In the genomic region with DNA sequence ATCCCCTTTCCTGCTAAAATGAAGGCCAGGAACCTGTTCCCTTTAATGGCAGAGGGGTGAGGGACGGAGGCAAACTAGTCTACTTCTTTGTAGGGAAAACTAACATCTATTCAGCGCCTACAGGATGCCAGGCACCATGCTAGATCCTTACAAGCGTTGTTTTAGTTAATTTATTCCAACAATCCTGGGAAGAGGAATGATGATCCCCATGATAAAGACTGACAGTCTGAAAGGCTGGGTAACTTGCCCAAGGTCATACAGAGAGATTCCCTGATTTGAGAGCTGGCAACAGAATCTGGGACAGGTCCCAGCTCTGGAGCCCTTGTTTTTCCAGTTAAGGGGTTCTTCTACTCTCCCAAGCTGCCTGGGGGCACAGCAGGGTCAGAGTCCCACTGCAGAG, we compare ENCODE assay signal across 8 cellular contexts. TPM values are rescaled to one million over a fixed set of nuclear protein-coding genes. Genes with fewer than 3 reads are reported as not detected.
DNase-seq lines count a peak whose midpoint lies in the region; ATAC-seq, FAIRE-seq and TF ChIP-seq lines count a peak whose summit lies in the region.

No MANE protein-coding gene starts in this region.

- no peak overlapping the region for H3K14ac ChIP-seq in H1 (ENCODE audit: insufficient read length)

- intact Hi-C loops in psoas muscle (cut with DNase I) (loop anchor here in 1 of 2 donors (5.0 kb wide), 1 partner anchor 104 kb away; no protein-coding TSS in a partner anchor), pancreas (cut with DNase I) (no loop called here)

- no peak for TF ChIP-seq EP300 in H1 (IDR thresholded peaks at IDR 0.05; ENCODE audit: borderline replicate concordance in 1 of 2, low read depth in 2 of 2, low read length in 2 of 2)

- peak overlapping the region; percentile 0; the same call in 1 of the 2 replicates for H2BK12ac ChIP-seq in H1 (ENCODE audit: low read depth, low read length)

- no peak for TF ChIP-seq CTCF in GM06990 (IDR thresholded peaks at IDR 0.05; ENCODE audit: insufficient read depth, low read length, poor library complexity, severe bottlenecking)
- TF ChIP-seq CTCF in H1 (IDR thresholded peaks at IDR 0.05; ENCODE audit: control extremely low read depth in 1 of 3, insufficient read depth in 1 of 3, low read depth in 1 of 3, low read length in 3 of 3), result no peak
- no peak for TF ChIP-seq CTCF in psoas muscle (IDR thresholded peaks at IDR 0.05)
- no peak for TF ChIP-seq CTCF in pancreas (IDR thresholded peaks at IDR 0.05)

- TF ChIP-seq RAD21 in H1 (IDR thresholded peaks at IDR 0.05 in 1 of 2, conservative IDR thresholded peaks at IDR 0.05 in 1 of 2; ENCODE audit: low read depth in 2 of 2, low read length in 2 of 2), result no peak

- H3K9me3 ChIP-seq in NT2/D1 (ENCODE audit: insufficient read depth, low read length), result no peaks in the 10 kb centered on the region
- H3K9me3 ChIP-seq in H1 (ENCODE audit: insufficient read depth in 2 of 2, low read depth in 1 of 2, low read length in 1 of 2), result no peaks in the 10 kb centered on the region
- no peaks in the 10 kb centered on the region for H3K9me3 ChIP-seq in psoas muscle
- no peaks in the 10 kb centered on the region for H3K9me3 ChIP-seq in pancreas

- H3K56ac ChIP-seq in H1 (replicated peaks; ENCODE audit: insufficient read length, low read depth, low read length), result no peak overlapping the region

- H2BK20ac ChIP-seq in H1 (ENCODE audit: low read length), result no peak overlapping the region

- no peak overlapping the region for H4K91ac ChIP-seq in H1 (replicated peaks; ENCODE audit: insufficient read length, low read length)

- H3K18ac ChIP-seq in H1 (ENCODE audit: extremely low read depth, low read length), result peak overlapping the region; percentile 71

- no peak overlapping the region for H3K23ac ChIP-seq in H1 (ENCODE audit: insufficient read length)

- H3K4me1 ChIP-seq in NT2/D1 (ENCODE audit: insufficient read depth, insufficient read length), result peaks cover 12% of the 10 kb centered on the region
- peaks cover 2 to 8% (median 7%) of the 10 kb centered on the region in 4 experiments; a peak in 5 of 7 replicates for H3K4me1 ChIP-seq in H1 (replicated peaks in 1 of 4; ENCODE audit: control insufficient read depth in 3 of 4, insufficient read depth in 4 of 4, low read length in 3 of 4)
- peaks cover 34% of the 10 kb centered on the region for H3K4me1 ChIP-seq in psoas muscle
- peaks cover 7 to 18% (median 7%) of the 10 kb centered on the region in 3 donors for H3K4me1 ChIP-seq in pancreas

- no peak overlapping the region for H2BK15ac ChIP-seq in H1 (ENCODE audit: low read length)

- ATAC-seq in psoas muscle (no peak), GM18867 (IDR thresholded peaks at IDR 0.05; ENCODE audit: unreplicated experiment) (no peak), pancreas (no peak)

- TF ChIP-seq POLR2A in H1 (IDR thresholded peaks at IDR 0.05; ENCODE audit: control extremely low read depth in 1 of 2, low read depth in 2 of 2, low read length in 2 of 2) (no peak), H54 (IDR thresholded peaks at IDR 0.05; ENCODE audit: low read depth, low read length) (no peak)

- FAIRE-seq in H1 (lab: Jason Lieb, UNC) (no peak), pancreas (lab: Jason Lieb, UNC) (no peak), H54 (lab: Jason Lieb, UNC) (no peak)

- H3K4me3 ChIP-seq in GM06990 (replicated peaks; ENCODE audit: low read depth, low read length) (peak overlapping the region; percentile 35), NT2/D1 (ENCODE audit: insufficient read length, low read depth) (no peak overlapping the region), H1 (ENCODE audit: extremely low read depth in 1 of 4, insufficient read depth in 2 of 4, low read depth in 3 of 4, low read length in 4 of 4) (peak overlapping the region in 2 of 4 experiments; percentile 32 to 78; a peak in 4 of 8 replicates), psoas muscle (peak overlapping the region; percentile 71), pancreas (peak overlapping the region in 2 of 4 donors; percentile 16 to 71)

- H3K27ac ChIP-seq in H1 (ENCODE audit: low read depth, low read length) (no peak overlapping the region), psoas muscle (peak overlapping the region; percentile 57), pancreas (no peak overlapping the region)

- DNase-seq in GM06990 (ENCODE audit: extremely low read depth, insufficient read length), result no peak
- no peak for DNase-seq in NT2/D1 (ENCODE audit: low read depth, low spot score)
- no peak for DNase-seq in H1 (ENCODE audit: low read depth in 1 of 2, low spot score in 2 of 2)
- DNase-seq in psoas muscle, result no peak
- no peak for DNase-seq in nucleus accumbens (lab: John Stamatoyannopoulos, UW)
- no peak for DNase-seq in pancreas
- DNase-seq in H54 (ENCODE audit: insufficient read length, low spot score), result no peak

- CTCF ChIA-PET in H1 (lab: Charles Lee; ENCODE audit: partially characterized antibody), result interaction anchor here (0.9 to 16.2 kb wide), 9 partner anchors 9 to 134 kb away, joined by 3 to 230 read pairs (median 7); no protein-coding TSS in a partner anchor

- H2AFZ ChIP-seq in H1 (ENCODE audit: low read length), result peak overlapping the region; percentile 78

- H3K23me2 ChIP-seq in H1 (ENCODE audit: low read depth, low read length), result peaks cover 8% of the 10 kb centered on the region; the same call in 1 of the 2 replicates

- no peak overlapping the region for H2AK5ac ChIP-seq in H1 (ENCODE audit: low read depth, low read length)

- H3K36me3 ChIP-seq in GM06990 (ENCODE audit: control insufficient read depth, insufficient read depth, low read length), result no peaks in the 10 kb centered on the region
- H3K36me3 ChIP-seq in NT2/D1 (ENCODE audit: insufficient read depth, insufficient read length, low read length), result no peaks in the 10 kb centered on the region
- H3K36me3 ChIP-seq in H1 (ENCODE audit: control insufficient read depth in 2 of 4, insufficient read depth in 4 of 4, low read length in 3 of 4), result no peaks in the 10 kb centered on the region
- no peaks in the 10 kb centered on the region for H3K36me3 ChIP-seq in psoas muscle (ENCODE audit: insufficient read depth in 1 of 2, low read depth in 1 of 2)
- H3K36me3 ChIP-seq in pancreas, result no peaks in the 10 kb centered on the region

- H3K79me1 ChIP-seq in H1 (ENCODE audit: low read depth, low read length), result no peaks in the 10 kb centered on the region

- WGBS in H1 (ENCODE audit: extremely low coverage in 1 of 2, insufficient coverage in 1 of 2, insufficient read length in 1 of 2, insufficient replicate concordance in 2 of 2, low coverage in 1 of 2, low lambda C conversion rate in 2 of 2, missing lambda C conversion rate in 1 of 2), 2 experiments, result 43% methylated on average over 3 of the region's 3 CpGs; no CpG with 5 or more reads in 1 of the 2 experiments
- WGBS in psoas muscle, 3 donors, result 44 to 54% (median 49%) methylated on average over 3 of the region's 3 CpGs
- WGBS in pancreas, 2 donors, result 61 to 65% methylated on average over 3 of the region's 3 CpGs

- no peak overlapping the region for H4K5ac ChIP-seq in H1 (ENCODE audit: insufficient read length, low read depth, low read length)

- peaks cover 3 to 7% of the 10 kb centered on the region in 2 experiments for H4K20me1 ChIP-seq in H1 (replicated peaks in 1 of 2; ENCODE audit: control insufficient read depth in 1 of 2, insufficient read depth in 2 of 2, low read length in 2 of 2)

- H3K9ac ChIP-seq in NT2/D1 (ENCODE audit: insufficient read length, low read depth) (peak overlapping the region; percentile 47), H1 (replicated peaks in 1 of 4; ENCODE audit: extremely low read depth in 1 of 4, low read depth in 3 of 4, low read length in 3 of 4) (peak overlapping the region in 2 of 4 experiments; percentile 35 to 39; a peak in 2 of 7 replicates)

- H2BK5ac ChIP-seq in H1 (ENCODE audit: low read depth, low read length), result no peak overlapping the region

- H3K27me3 ChIP-seq in GM06990 (replicated peaks; ENCODE audit: control insufficient read depth, insufficient read depth, low read length) (no peaks in the 10 kb centered on the region), NT2/D1 (ENCODE audit: insufficient read depth, insufficient read length) (peaks cover 19% of the 10 kb centered on the region), H1 (replicated peaks in 1 of 4; ENCODE audit: control insufficient read depth in 3 of 4, extremely low read depth in 1 of 4, insufficient read depth in 3 of 4, low read length in 3 of 4) (peaks cover 3 to 27% (median 18%) of the 10 kb centered on the region in 4 experiments), psoas muscle (ENCODE audit: insufficient read depth in 3 of 3, low read length in 2 of 3) (no peaks in the 10 kb centered on the region), pancreas (no peaks in the 10 kb centered on the region)

- H3K4me2 ChIP-seq in H1 (ENCODE audit: insufficient read depth in 1 of 2, low read depth in 2 of 2, low read length in 2 of 2), result peak overlapping the region; percentile 35 to 67

- H3K4ac ChIP-seq in H1 (replicated peaks; ENCODE audit: insufficient read length, low read depth, low read length), result no peak overlapping the region

- POLR2A ChIA-PET in H1 (lab: Charles Lee; ENCODE audit: partially characterized antibody), result interaction anchor here (0.8 to 2.4 kb wide), 9 partner anchors 11 to 160 kb away, joined by 3 to 8 read pairs (median 5); a partner anchor contains a TSS

- H3K79me2 ChIP-seq in H1 (ENCODE audit: control insufficient read depth in 1 of 2, insufficient read depth in 2 of 2, low read length in 2 of 2), result peaks cover 0 to 3% of the 10 kb centered on the region in 2 experiments; a peak in 1 of 4 replicates

- H2BK120ac ChIP-seq in H1 (replicated peaks; ENCODE audit: low read depth, low read length), result no peak overlapping the region

- H4K8ac ChIP-seq in H1 (ENCODE audit: extremely low read depth, insufficient read depth, low read length), result no peak overlapping the region

RNA-seq across cellular contexts. Expression of a gene that starts 0.7 kb away (rescaled TPM):
- 6.1 and 7.0 TPM in 2 replicates for total RNA-seq in H1 (2021; fragmentation: NEBNext Ultra II Directional; extraction: Animal tissue kit (Norgen Biotek cat#: 25700))
- 1.8 and 2.3 TPM in 2 replicates for polyA plus RNA-seq in H1 (2011; rRNA removed)
- polyA plus RNA-seq in H1 (2011; cell fraction: cytosol; rRNA removed), result 1.8 TPM
- polyA plus RNA-seq in H1 (2011; cell fraction: nucleus; rRNA removed), result 2.4 TPM
- 3.9 to 5.3 TPM (median 4.1 TPM) in 4 replicates for polyA plus RNA-seq in H1 (2012, experiment 1 of 2)
- polyA plus RNA-seq in H1 (2012, experiment 2 of 2), result 3.4 TPM
- polyA plus RNA-seq in H1 (2013, experiment 1 of 2), result 3.1 TPM
- polyA plus RNA-seq in H1 (2013, experiment 2 of 2), result 2.9 TPM
- 3.2 and 4.8 TPM in 2 replicates for polyA minus RNA-seq in H1 (2011; rRNA and poly(A)+ RNA removed)
- 2.7 TPM for polyA minus RNA-seq in H1 (2011; cell fraction: cytosol; rRNA and poly(A)+ RNA removed)
- polyA minus RNA-seq in H1 (2011; cell fraction: nucleus; rRNA and poly(A)+ RNA removed), result 3.8 TPM
- total RNA-seq in psoas muscle, result under 1 TPM in 3 of 4 donors, not detected in 1; 0.06 to 0.32 (median 0.17) TPM
- under 1 TPM in 2 of 3 donors, not detected in 1; 0.03 to 0.05 TPM for polyA plus RNA-seq in psoas muscle
- total RNA-seq in pancreas, result under 1 TPM in 4 of 6 donors, not detected in 2; 0.14 to 0.40 (median 0.20) TPM
- under 1 TPM; 0.04 to 0.05 TPM for polyA plus RNA-seq in pancreas

RNA-seq across cellular contexts. Expression of a gene that starts 27.6 kb away (rescaled TPM):
- 240 and 252 TPM in 2 replicates for total RNA-seq in H1 (2021; fragmentation: NEBNext Ultra II Directional; extraction: Animal tissue kit (Norgen Biotek cat#: 25700))
- polyA plus RNA-seq in H1 (2011; rRNA removed) (304 and 490 TPM in 2 replicates), psoas muscle (100 to 1,000 TPM in 1 of 3 donors, 10 to 100 TPM in 2; 26.8 to 126 (median 33.7) TPM), pancreas (10 to 100 TPM; 40.1 to 51.9 TPM)
- 310 TPM for polyA plus RNA-seq in H1 (2011; cell fraction: cytosol; rRNA removed)
- 192 TPM for polyA plus RNA-seq in H1 (2011; cell fraction: nucleus; rRNA removed)
- 135 to 194 TPM (median 157 TPM) in 4 replicates for polyA plus RNA-seq in H1 (2012, experiment 1 of 2)
- polyA plus RNA-seq in H1 (2012, experiment 2 of 2), result 300 TPM
- polyA plus RNA-seq in H1 (2013, experiment 1 of 2), result 260 TPM
- polyA plus RNA-seq in H1 (2013, experiment 2 of 2), result 250 TPM
- polyA minus RNA-seq in H1 (2011; rRNA and poly(A)+ RNA removed), result 30.4 and 61.8 TPM in 2 replicates
- polyA minus RNA-seq in H1 (2011; cell fraction: cytosol; rRNA and poly(A)+ RNA removed), result 97.4 TPM
- polyA minus RNA-seq in H1 (2011; cell fraction: nucleus; rRNA and poly(A)+ RNA removed), result 104 TPM
- total RNA-seq in psoas muscle (10 to 100 TPM; 17.8 to 97.3 (median 81.2) TPM), pancreas (10 to 100 TPM; 16.6 to 54.0 (median 31.2) TPM)

RNA-seq across cellular contexts. Expression of a gene that starts 47.7 kb away (rescaled TPM):
- total RNA-seq in H1 (2021; fragmentation: NEBNext Ultra II Directional; extraction: Animal tissue kit (Norgen Biotek cat#: 25700)), result 54.9 and 58.0 TPM in 2 replicates
- 53.1 and 62.6 TPM in 2 replicates for polyA plus RNA-seq in H1 (2011; rRNA removed)
- polyA plus RNA-seq in H1 (2011; cell fraction: cytosol; rRNA removed), result 51.4 TPM
- polyA plus RNA-seq in H1 (2011; cell fraction: nucleus; rRNA removed), result 233 TPM
- 34.7 to 50.2 TPM (median 42.7 TPM) in 4 replicates for polyA plus RNA-seq in H1 (2012, experiment 1 of 2)
- 40.8 TPM for polyA plus RNA-seq in H1 (2012, experiment 2 of 2)
- 30.6 TPM for polyA plus RNA-seq in H1 (2013, experiment 1 of 2)
- polyA plus RNA-seq in H1 (2013, experiment 2 of 2), result 28.6 TPM
- 60.3 and 65.1 TPM in 2 replicates for polyA minus RNA-seq in H1 (2011; rRNA and poly(A)+ RNA removed)
- 28.0 TPM for polyA minus RNA-seq in H1 (2011; cell fraction: cytosol; rRNA and poly(A)+ RNA removed)
- 40.8 TPM for polyA minus RNA-seq in H1 (2011; cell fraction: nucleus; rRNA and poly(A)+ RNA removed)
- total RNA-seq in psoas muscle, result 10 to 100 TPM; 37.9 to 68.0 (median 52.1) TPM
- polyA plus RNA-seq in psoas muscle, result 10 to 100 TPM; 13.3 to 45.8 (median 33.6) TPM
- 10 to 100 TPM; 17.9 to 37.4 (median 24.1) TPM for total RNA-seq in pancreas
- polyA plus RNA-seq in pancreas, result 10 to 100 TPM; 24.7 to 32.4 TPM
